In genomic region chr4:99893991-99894981, GRCh38 we compare ENCODE assay signal across 8 cellular contexts. TPM values are rescaled to one million over a fixed set of nuclear protein-coding genes. Genes with fewer than 3 reads are reported as not detected.
DNase-seq lines count a peak whose midpoint lies in the region; ATAC-seq and TF ChIP-seq lines count a peak whose summit lies in the region.

Gene LAMTOR3, minus strand, starts transcription at chr4:99894427. Its CDS starts 464 bp downstream, at chr4:99893963.

- 4 to 19% methylated on average over 7 to 9 of the region's 49 CpGs for WGBS in gastroesophageal sphincter (ENCODE audit: low coverage in 1 of 2), 2 donors
- no CpG with 5 or more reads among the region's 49 CpGs for WGBS in neuronal stem cell (ENCODE audit: extremely low coverage in 2 of 2, insufficient read length in 2 of 2, insufficient replicate concordance in 1 of 2), 2 donors

- no peaks in the 10 kb centered on the region for H3K9me3 Mint-ChIP-seq in HFFc6
- H3K9me3 Mint-ChIP-seq in activated naive CD4-positive, alpha-beta T cell treated with anti-CD3 and anti-CD28 coated beads for 36 hours: no peaks in the 10 kb centered on the region

- H3K18ac ChIP-seq in neuronal stem cell (ENCODE audit: low read length): no peak within 1 kb of the TSS

- peak within 1 kb of the TSS; percentile 83 for H3K4me2 ChIP-seq in neuronal stem cell (ENCODE audit: insufficient read depth, low read length, poor library complexity, severe bottlenecking)

- no peak for TF ChIP-seq EP300 in gastroesophageal sphincter (IDR thresholded peaks at IDR 0.05)

- H3K4me1 ChIP-seq in gastroesophageal sphincter: peaks cover 3 to 55% (median 5%) of the 10 kb centered on the region in 3 donors
- no peaks in the 10 kb centered on the region for H3K4me1 ChIP-seq in neuronal stem cell (ENCODE audit: control insufficient read depth in 2 of 2, insufficient read depth in 1 of 2, low read depth in 1 of 2, low read length in 2 of 2)
- peaks cover 5 to 23% (median 21%) of the 10 kb centered on the region in 5 donors for H3K4me1 ChIP-seq in subcutaneous abdominal adipose tissue (ENCODE audit: control insufficient read depth in 5 of 5, insufficient read depth in 5 of 5, low read length in 5 of 5)

- H2BK15ac ChIP-seq in neuronal stem cell (ENCODE audit: low read length): no peak within 1 kb of the TSS

- H3K4me3 ChIP-seq in NB4 (ENCODE audit: low read depth, low read length): peak within 1 kb of the TSS; percentile 87
- H3K4me3 ChIP-seq in gastroesophageal sphincter: peak within 1 kb of the TSS; percentile 67 to 82
- peak within 1 kb of the TSS; percentile 89 for H3K4me3 ChIP-seq in neuronal stem cell (ENCODE audit: low read length in 2 of 2)
- peak within 1 kb of the TSS; percentile 95 to 100 (median 96) for H3K4me3 ChIP-seq in subcutaneous abdominal adipose tissue (ENCODE audit: low read depth in 1 of 5, low read length in 5 of 5)

- CTCF ChIA-PET in activated naive CD4-positive, alpha-beta T cell treated with anti-CD3 and anti-CD28 coated beads for 36 hours (lab: Charles Lee): interaction anchor here (1.2 to 1.9 kb wide), 3 partner anchors 10 to 83 kb away, joined by 5 to 13 read pairs (median 7); partner anchors contain the start of gene DNAJB14

- H2AK5ac ChIP-seq in neuronal stem cell (ENCODE audit: low read depth, low read length): no peak within 1 kb of the TSS

- H3K4me3 Mint-ChIP-seq in HFFc6: peak within 1 kb of the TSS; percentile 99
- H3K4me3 Mint-ChIP-seq in activated naive CD4-positive, alpha-beta T cell treated with anti-CD3 and anti-CD28 coated beads for 36 hours: peak within 1 kb of the TSS; percentile 95

- peak within 1 kb of the TSS; percentile 70 to 89 (median 86) for H3K27ac ChIP-seq in gastroesophageal sphincter
- peak within 1 kb of the TSS; percentile 16 for H3K27ac ChIP-seq in neuronal stem cell (replicated peaks; ENCODE audit: low read length)
- peak within 1 kb of the TSS; percentile 84 for H3K27ac ChIP-seq in subcutaneous abdominal adipose tissue (ENCODE audit: low read depth, low read length)

- TF ChIP-seq CTCF in HFFc6 (IDR thresholded peaks at IDR 0.05) (no peak), NB4 (IDR thresholded peaks at IDR 0.05; ENCODE audit: low read depth, low read length) (no peak), gastroesophageal sphincter (IDR thresholded peaks at IDR 0.05) (no peak)

- H3K27me3 Mint-ChIP-seq in HFFc6 (ENCODE audit: insufficient read depth): peaks cover 4% of the 10 kb centered on the region; the same call in 1 of the 2 replicates
- H3K27me3 Mint-ChIP-seq in activated naive CD4-positive, alpha-beta T cell treated with anti-CD3 and anti-CD28 coated beads for 36 hours (ENCODE audit: low read depth): no peaks in the 10 kb centered on the region

- intact Hi-C loops in activated naive CD4-positive, alpha-beta T cell treated with anti-CD3 and anti-CD28 coated beads for 36 hours (cut with micrococcal nuclease): loop anchor here (1.0 to 5.0 kb wide), 5 partner anchors 47 to 387 kb away; partner anchors contain the start of gene DAPP1

- peaks cover 24% of the 10 kb centered on the region; the same call in 1 of the 2 replicates for H3K36me3 Mint-ChIP-seq in HFFc6 (ENCODE audit: low read depth)
- H3K36me3 Mint-ChIP-seq in activated naive CD4-positive, alpha-beta T cell treated with anti-CD3 and anti-CD28 coated beads for 36 hours (ENCODE audit: low read depth): peaks cover 4% of the 10 kb centered on the region

- H3K79me1 ChIP-seq in neuronal stem cell (ENCODE audit: low read depth, low read length): no peaks in the 10 kb centered on the region

- no peak within 1 kb of the TSS for H2BK12ac ChIP-seq in neuronal stem cell (ENCODE audit: low read length)

- no peak within 1 kb of the TSS for H2BK5ac ChIP-seq in neuronal stem cell (ENCODE audit: low read length)

- H3K14ac ChIP-seq in neuronal stem cell (ENCODE audit: low read length): no peak within 1 kb of the TSS

- H2AFZ ChIP-seq in neuronal stem cell (ENCODE audit: low read length): peak within 1 kb of the TSS; percentile 87

- no peak within 1 kb of the TSS for H4K8ac ChIP-seq in neuronal stem cell (ENCODE audit: low read depth, low read length)

- peak within 1 kb of the TSS; percentile 96 for H3K27ac Mint-ChIP-seq in HFFc6
- peak within 1 kb of the TSS; percentile 92 for H3K27ac Mint-ChIP-seq in activated naive CD4-positive, alpha-beta T cell treated with anti-CD3 and anti-CD28 coated beads for 36 hours

- H3K27me3 ChIP-seq in gastroesophageal sphincter: no peaks in the 10 kb centered on the region
- H3K27me3 ChIP-seq in neuronal stem cell (ENCODE audit: control insufficient read depth in 3 of 3, insufficient read depth in 3 of 3, low read depth in 1 of 3, low read length in 3 of 3): no peaks in the 10 kb centered on the region
- H3K27me3 ChIP-seq in subcutaneous abdominal adipose tissue (ENCODE audit: control insufficient read depth in 5 of 5, insufficient read depth in 4 of 5, low read length in 5 of 5): no peaks in the 10 kb centered on the region

- H4K91ac ChIP-seq in neuronal stem cell (ENCODE audit: low read depth, low read length, poor library complexity): no peak within 1 kb of the TSS

- H2BK120ac ChIP-seq in neuronal stem cell (ENCODE audit: low read depth, low read length): no peak within 1 kb of the TSS

- peaks cover 0 to 5% of the 10 kb centered on the region in 2 donors for H3K36me3 ChIP-seq in gastroesophageal sphincter
- peaks cover 0 to 18% of the 10 kb centered on the region in 2 donors for H3K36me3 ChIP-seq in neuronal stem cell (replicated peaks in 1 of 2; ENCODE audit: control insufficient read depth in 2 of 2, insufficient read depth in 2 of 2, low read length in 2 of 2)
- peaks cover 0 to 15% (median 5%) of the 10 kb centered on the region in 5 donors for H3K36me3 ChIP-seq in subcutaneous abdominal adipose tissue (ENCODE audit: control insufficient read depth in 5 of 5, insufficient read depth in 5 of 5, low read length in 5 of 5)

- peak; percentile 44 for DNase-seq in GM04503 (ENCODE audit: low read depth)
- peak; percentile 82 for DNase-seq in HFFc6
- DNase-seq in NB4 (ENCODE audit: low read depth): peak; percentile 92
- DNase-seq in SK-N-DZ (ENCODE audit: low spot score): peak; percentile 87
- DNase-seq in activated naive CD4-positive, alpha-beta T cell treated with anti-CD3 and anti-CD28 coated beads for 36 hours: peak; percentile 92
- DNase-seq in neuronal stem cell (ENCODE audit: low spot score): peak; percentile 69

- peak; percentile 99 for ATAC-seq in gastroesophageal sphincter

- H3K4ac ChIP-seq in neuronal stem cell (ENCODE audit: low read length): no peak within 1 kb of the TSS

- TF ChIP-seq POLR2A in NB4 (IDR thresholded peaks at IDR 0.05; ENCODE audit: extremely low read depth, insufficient read length) (peak; percentile 49), gastroesophageal sphincter (IDR thresholded peaks at IDR 0.05) (peak in 1 of 2 donors; percentile 27)

- H3K23ac ChIP-seq in neuronal stem cell (ENCODE audit: low read depth, low read length, poor library complexity): no peak within 1 kb of the TSS

- H3K9me3 ChIP-seq in gastroesophageal sphincter (no peaks in the 10 kb centered on the region), neuronal stem cell (replicated peaks in 1 of 2; ENCODE audit: control insufficient read depth in 2 of 2, insufficient read depth in 1 of 2, low read depth in 1 of 2, low read length in 2 of 2) (no peaks in the 10 kb centered on the region), subcutaneous abdominal adipose tissue (ENCODE audit: control insufficient read depth in 5 of 5, low read length in 5 of 5) (no peaks in the 10 kb centered on the region)

- H3K4me1 Mint-ChIP-seq in HFFc6 (ENCODE audit: low read depth): peaks cover 45% of the 10 kb centered on the region
- peaks cover 33% of the 10 kb centered on the region for H3K4me1 Mint-ChIP-seq in activated naive CD4-positive, alpha-beta T cell treated with anti-CD3 and anti-CD28 coated beads for 36 hours (ENCODE audit: low read depth)

- peak within 1 kb of the TSS; percentile 38 for H3K9ac ChIP-seq in neuronal stem cell (ENCODE audit: low read depth, low read length, poor library complexity)
- peak within 1 kb of the TSS; percentile 58 to 96 (median 93) for H3K9ac ChIP-seq in subcutaneous abdominal adipose tissue (ENCODE audit: low read length in 5 of 5)

RNA-seq across cellular contexts. Expression of gene LAMTOR3, which starts in this region (rescaled TPM):
- total RNA-seq in HFFc6 (2021; fragmentation: NEBNext Ultra II Directional; extraction: Animal tissue kit (Norgen Biotek cat#: 25700)): 10 to 100 TPM; 23.7 to 34.6 (median 26.8) TPM
- 45.5 and 59.8 TPM in 2 replicates for polyA plus RNA-seq in SK-N-DZ (2014; cell fraction: cytosol; rRNA removed)
- polyA plus RNA-seq in SK-N-DZ (2014; cell fraction: nucleus; rRNA removed): 25.9 and 38.7 TPM in 2 replicates
- 10 to 100 TPM; 24.9 to 26.9 TPM for total RNA-seq in activated naive CD4-positive, alpha-beta T cell treated with anti-CD3 and anti-CD28 coated beads for 36 hours
- total RNA-seq in gastroesophageal sphincter: 10 to 100 TPM; 34.5 to 64.8 (median 53.1) TPM
- 40.7 TPM for polyA plus RNA-seq in neuronal stem cell (2013, experiment 1 of 2)
- polyA plus RNA-seq in neuronal stem cell (2013, experiment 2 of 2): 42.2 TPM

Comparison
In these comparisons a context has a peak if more than half of its experiments do, and no peak if none do; other contexts are left out.
1. Peak in every context shown above with its lines: DNase-seq, ATAC-seq, H3K4me3 ChIP-seq and H3K27ac ChIP-seq.
2. H3K27ac ChIP-seq: peak in every context shown above with its lines; median percentile 86 in gastroesophageal sphincter; 84 in subcutaneous abdominal adipose tissue; 16 in neuronal stem cell.